In genomic region chr2:168939918-168940317, GRCh38 we compare ENCODE assay signal across 22 cellular contexts. TPM values are rescaled to one million over a fixed set of nuclear protein-coding genes. Genes with fewer than 3 reads are reported as not detected.
DNase-seq lines count a peak whose midpoint lies in the region; ATAC-seq and TF ChIP-seq lines count a peak whose summit lies in the region.
"Had no signal": no experiment of that assay in that cellular context is flagged by ENCODE, and none has a peak within 500 bp of the region (broad histone marks: within the 10 kb centered on the region; RNA-seq: fewer than 3 reads in every experiment).

No MANE protein-coding gene starts in this region.

- intact Hi-C loops in lower lobe of right lung (cut with DNase I) = no loop called here

- no peaks in the 10 kb centered on the region for H3K27me3 ChIP-seq in lower lobe of right lung (ENCODE audit: low read depth)
- H3K27me3 ChIP-seq: adrenal gland, cardiac muscle cell, esophagus muscularis mucosa, testis had no signal

- H3K4me1 ChIP-seq in lower lobe of right lung = no peaks in the 10 kb centered on the region
- H3K4me1 ChIP-seq: adrenal gland, esophagus muscularis mucosa, testis had no signal

- no peak overlapping the region for H3K4me3 ChIP-seq in lower lobe of right lung
- H3K4me3 ChIP-seq: adrenal gland, cardiac muscle cell, esophagus muscularis mucosa, testis had no signal

- H3K36me3 ChIP-seq in lower lobe of right lung = no peaks in the 10 kb centered on the region
- H3K36me3 ChIP-seq: adrenal gland, cardiac muscle cell, esophagus muscularis mucosa had no signal

- H3K27ac ChIP-seq in lower lobe of right lung = no peak overlapping the region
- H3K27ac ChIP-seq: adrenal gland, cardiac muscle cell, esophagus muscularis mucosa, HL-60, testis had no signal

- DNase-seq in NAMALWA (ENCODE audit: low spot score) (no peak), SKM-1 treated with dmso at 0.1 percent for 144 hours (lab: John Stamatoyannopoulos, UW; ENCODE audit: unreplicated experiment) (no peak), lower lobe of right lung (no peak)
- DNase-seq in activated naive CD4-positive, alpha-beta T cell treated with anti-CD3 and anti-CD28 coated beads, Interleukin-2, amount 50 U/mL, for 16 hours = no peak
- DNase-seq: activated CD4-positive, alpha-beta T cell treated with anti-CD3 and anti-CD28 coated beads, Interleukin-2, amount 50 U/mL, for 48 hours; adrenal gland; EL; glutamatergic neuron; left ventricle myocardium superior; NCI-H2171; stimulated activated CD4-positive, alpha-beta T cell treated with anti-CD3 and anti-CD28 coated beads, Interleukin-1b, Interleukin-23, amount 100 ng/mL, for 48 hours; testis had no signal

- peak; percentile 67 for ATAC-seq in GM18505 (IDR thresholded peaks at IDR 0.05; ENCODE audit: unreplicated experiment)
- ATAC-seq in GM19351 (IDR thresholded peaks at IDR 0.05; ENCODE audit: unreplicated experiment) = peak; percentile 81
- ATAC-seq in HG02588 (IDR thresholded peaks at IDR 0.05; ENCODE audit: unreplicated experiment) = peak; percentile 60
- ATAC-seq in HG03175 (IDR thresholded peaks at IDR 0.05; ENCODE audit: unreplicated experiment) = peak; percentile 59
- no peak for ATAC-seq in lower lobe of right lung
- ATAC-seq: left ventricle myocardium superior, sciatic nerve had no signal

- no peaks in the 10 kb centered on the region for H3K9me3 ChIP-seq in lower lobe of right lung
- H3K9me3 ChIP-seq: adrenal gland, esophagus muscularis mucosa, testis had no signal

- no peak for TF ChIP-seq CTCF in lower lobe of right lung (IDR thresholded peaks at IDR 0.05)

- no peak for TF ChIP-seq POLR2A in GM18505 (IDR thresholded peaks at IDR 0.05; ENCODE audit: borderline replicate concordance, extremely low read depth, insufficient read depth, insufficient read length)

RNA-seq across cellular contexts. Expression of gene G6PC2, which starts 38.8 kb away (rescaled TPM):
- total RNA-seq in lower lobe of right lung = not detected
- total RNA-seq: activated T-helper 1 cell treated with anti-CD3 and anti-CD28 coated beads, Interleukin-12 subunit alpha, Interleukin-12 subunit beta, Interleukin-2, Interleukin-4 antibody, amounts not matched to agents 30 ng/mL and 10 ng/mL and 1 ng/mL, durations not matched to agents 14 hours and 24 hours and 36 hours; adrenal gland; cardiac muscle cell; esophagus muscularis mucosa; left ventricle myocardium superior; omental fat pad; sciatic nerve had no signal

RNA-seq across cellular contexts. Expression of gene SPC25, which starts 49.7 kb away (rescaled TPM):
- 0.50 TPM for total RNA-seq in lower lobe of right lung

Comparison
In these comparisons a context has a peak if more than half of its experiments do, and no peak if none do; other contexts are left out.
1. ATAC-seq: peak in GM18505 (single experiment), GM19351 (single experiment), HG02588 (single experiment) and HG03175 (single experiment); none in lower lobe of right lung (0 of 2).